ENCODE assay signal across 26 cellular contexts in genomic region chr10:279655-280054, GRCh38.
A peak's percentile ranks its signal among the peaks of the same experiment; 100 is the strongest.
DNase-seq lines count a peak whose midpoint lies in the region; ATAC-seq, FAIRE-seq and TF ChIP-seq lines count a peak whose summit lies in the region.
"Had no signal": no experiment of that assay in that cellular context is flagged by ENCODE, and none has a peak within 500 bp of the region (broad histone marks: within the 10 kb centered on the region; RNA-seq: fewer than 3 reads in every experiment).

No MANE protein-coding gene starts in this region.

- POLR2A ChIA-PET in SK-N-SH (lab: Yijun Ruan, JAX) (no interaction called here), H1 (lab: Charles Lee; ENCODE audit: partially characterized antibody) (no interaction called here)
- POLR2A ChIA-PET in naive thymus-derived CD4-positive, alpha-beta T cell (lab: Charles Lee) = no interaction called here

- H3F3A ChIP-seq in SK-N-SH (replicated peaks; ENCODE audit: insufficient read depth) = no peaks in the 10 kb centered on the region
- H3F3A ChIP-seq in Loucy (ENCODE audit: low read depth) = no peaks in the 10 kb centered on the region

- H3K9me3 ChIP-seq in SK-N-SH (no peaks in the 10 kb centered on the region), Loucy (ENCODE audit: insufficient read depth, low read depth, low read length) (no peaks in the 10 kb centered on the region), H1 (ENCODE audit: insufficient read depth in 2 of 2, low read depth in 1 of 2, low read length in 1 of 2) (no peaks in the 10 kb centered on the region)
- no peaks in the 10 kb centered on the region for H3K9me3 ChIP-seq in naive thymus-derived CD4-positive, alpha-beta T cell (ENCODE audit: control insufficient read depth in 2 of 3, low read length in 3 of 3)
- H3K9me3 ChIP-seq: lower lobe of right lung, MG63, SJCRH30, thyroid gland had no signal

- H2BK12ac ChIP-seq in H1 (ENCODE audit: low read depth, low read length) = no peak overlapping the region

- no peaks in the 10 kb centered on the region for H3K9me2 ChIP-seq in SK-N-SH
- no peaks in the 10 kb centered on the region for H3K9me2 ChIP-seq in Loucy (replicated peaks; ENCODE audit: low read depth, low read length)

- H2AFZ ChIP-seq in SK-N-SH (ENCODE audit: low read depth) (no peak overlapping the region), Loucy (ENCODE audit: low read length) (no peak overlapping the region), H1 (ENCODE audit: low read length) (no peak overlapping the region)

- intact Hi-C loops in naive thymus-derived CD4-positive, alpha-beta T cell (cut with micrococcal nuclease) = no loop called here

- H3K9ac ChIP-seq in SK-N-SH (no peak overlapping the region), Loucy (ENCODE audit: low read depth, low read length, poor library complexity, severe bottlenecking) (no peak overlapping the region), H1 (replicated peaks in 1 of 4; ENCODE audit: extremely low read depth in 1 of 4, low read depth in 3 of 4, low read length in 3 of 4) (no peak overlapping the region)

- H2BK20ac ChIP-seq in H1 (ENCODE audit: low read length) = no peak overlapping the region

- WGBS in SK-N-SH (ENCODE audit: low lambda C conversion rate) = 99% methylated on average over 10 of the region's 10 CpGs
- 88% methylated on average over 10 of the region's 10 CpGs; no CpG with 5 or more reads in 1 of the 2 experiments for WGBS in H1 (ENCODE audit: extremely low coverage in 1 of 2, insufficient coverage in 1 of 2, insufficient read length in 1 of 2, insufficient replicate concordance in 2 of 2, low coverage in 1 of 2, low lambda C conversion rate in 2 of 2, missing lambda C conversion rate in 1 of 2), 2 experiments

- H3K79me2 ChIP-seq in SK-N-SH (ENCODE audit: insufficient read depth) (no peaks in the 10 kb centered on the region), Loucy (ENCODE audit: insufficient read depth, low read length) (no peaks in the 10 kb centered on the region), H1 (ENCODE audit: control insufficient read depth in 1 of 2, insufficient read depth in 2 of 2, low read length in 2 of 2) (no peaks in the 10 kb centered on the region)

- no peaks in the 10 kb centered on the region for H3K27me3 ChIP-seq in SK-N-SH (ENCODE audit: insufficient read depth)
- no peaks in the 10 kb centered on the region for H3K27me3 ChIP-seq in Loucy (ENCODE audit: insufficient read depth, low read length, poor library complexity, severe bottlenecking)
- H3K27me3 ChIP-seq in H1 (replicated peaks in 1 of 4; ENCODE audit: control insufficient read depth in 3 of 4, extremely low read depth in 1 of 4, insufficient read depth in 3 of 4, low read length in 3 of 4) = no peaks in the 10 kb centered on the region
- H3K27me3 ChIP-seq in naive thymus-derived CD4-positive, alpha-beta T cell (ENCODE audit: control insufficient read depth in 2 of 2, insufficient read depth in 2 of 2, low read length in 2 of 2) = no peaks in the 10 kb centered on the region
- H3K27me3 ChIP-seq: MG63, SJCRH30, thyroid gland had no signal

- no peak overlapping the region for H3K4ac ChIP-seq in H1 (replicated peaks; ENCODE audit: insufficient read length, low read depth, low read length)

- no peak overlapping the region for H3K18ac ChIP-seq in H1 (ENCODE audit: extremely low read depth, low read length)

- H3K4me1 Mint-ChIP-seq in type B pancreatic cell (ENCODE audit: unreplicated experiment) = peaks cover 3% of the 10 kb centered on the region
- peaks cover 0 to 14% (median 0%) of the 10 kb centered on the region in 7 donors for H3K4me1 Mint-ChIP-seq in naive thymus-derived CD4-positive, alpha-beta T cell

- H4K20me1 ChIP-seq in SK-N-SH (ENCODE audit: insufficient read depth) (no peaks in the 10 kb centered on the region), Loucy (ENCODE audit: insufficient read depth, low read length, poor library complexity, severe bottlenecking) (no peaks in the 10 kb centered on the region), H1 (replicated peaks in 1 of 2; ENCODE audit: control insufficient read depth in 1 of 2, insufficient read depth in 2 of 2, low read length in 2 of 2) (no peaks in the 10 kb centered on the region)

- TF ChIP-seq CTCF in SK-N-SH (IDR thresholded peaks at IDR 0.05) (no peak), Loucy (conservative IDR thresholded peaks at IDR 0.05; ENCODE audit: low read length) (peak; percentile 51), H1 (IDR thresholded peaks at IDR 0.05; ENCODE audit: control extremely low read depth in 1 of 3, insufficient read depth in 1 of 3, low read depth in 1 of 3, low read length in 3 of 3) (peak; percentile 48 to 60 (median 57)), type B pancreatic cell (conservative IDR thresholded peaks at IDR 0.05) (peak; percentile 36)

- H3K56ac ChIP-seq in H1 (replicated peaks; ENCODE audit: insufficient read length, low read depth, low read length) = no peak overlapping the region

- CTCF ChIA-PET in SK-N-SH (lab: Yijun Ruan, JAX) (no interaction called here), H1 (lab: Charles Lee; ENCODE audit: partially characterized antibody) (interaction anchor here (0.7 to 2.8 kb wide), 13 partner anchors 8 to 492 kb away, joined by 3 to 8 read pairs (median 3); no protein-coding TSS in a partner anchor)
- CTCF ChIA-PET in naive thymus-derived CD4-positive, alpha-beta T cell (lab: Charles Lee) = no interaction called here

- no peak for ATAC-seq in SK-N-SH treated with all-trans-retinoic acid at 6 μM for 48 hours
- ATAC-seq in naive thymus-derived CD4-positive, alpha-beta T cell = no peak
- ATAC-seq in GM18511 (IDR thresholded peaks at IDR 0.05; ENCODE audit: unreplicated experiment) = no peak
- ATAC-seq: activated T-cell treated with anti-CD3 and anti-CD28 coated beads, Interleukin-2, amount 50 U/mL, for 72 hours; CD8-positive, alpha-beta T cell; lower lobe of right lung had no signal

- H3K4me2 ChIP-seq in SK-N-SH (no peak overlapping the region), Loucy (ENCODE audit: low read depth, low read length, poor library complexity, severe bottlenecking) (no peak overlapping the region), H1 (ENCODE audit: insufficient read depth in 1 of 2, low read depth in 2 of 2, low read length in 2 of 2) (no peak overlapping the region)

- H2BK5ac ChIP-seq in H1 (ENCODE audit: low read depth, low read length) = no peak overlapping the region

- no peak for TF ChIP-seq POLR2A in H1 (IDR thresholded peaks at IDR 0.05; ENCODE audit: control extremely low read depth in 1 of 2, low read depth in 2 of 2, low read length in 2 of 2)

- no peak overlapping the region for H2BK120ac ChIP-seq in H1 (replicated peaks; ENCODE audit: low read depth, low read length)

- H3K14ac ChIP-seq in H1 (ENCODE audit: insufficient read length) = no peak overlapping the region

- no peak for TF ChIP-seq EP300 in SK-N-SH (IDR thresholded peaks at IDR 0.05; ENCODE audit: borderline replicate concordance in 1 of 2, low read depth in 1 of 2, low read length in 1 of 2)
- TF ChIP-seq EP300 in H1 (IDR thresholded peaks at IDR 0.05; ENCODE audit: borderline replicate concordance in 1 of 2, low read depth in 2 of 2, low read length in 2 of 2) = no peak

- H3K36me3 ChIP-seq in SK-N-SH (replicated peaks in 1 of 2; ENCODE audit: control insufficient read depth in 1 of 2, insufficient read depth in 2 of 2, low read length in 1 of 2) = peaks cover 13 to 73% of the 10 kb centered on the region in 2 experiments
- H3K36me3 ChIP-seq in Loucy (ENCODE audit: insufficient read depth, low read length) = no peaks in the 10 kb centered on the region
- no peaks in the 10 kb centered on the region for H3K36me3 ChIP-seq in H1 (ENCODE audit: control insufficient read depth in 2 of 4, insufficient read depth in 4 of 4, low read length in 3 of 4)
- peaks cover 0 to 5% (median 0%) of the 10 kb centered on the region in 3 experiments for H3K36me3 ChIP-seq in naive thymus-derived CD4-positive, alpha-beta T cell (ENCODE audit: control insufficient read depth in 2 of 3, insufficient read depth in 3 of 3, low read length in 3 of 3)
- H3K36me3 ChIP-seq: SJCRH30 had no signal

- peak; percentile 19 for FAIRE-seq in H1 (lab: Jason Lieb, UNC)
- FAIRE-seq: GM19239, RCC 7860 had no signal

- H3K27ac Mint-ChIP-seq in type B pancreatic cell = no peak overlapping the region
- H3K27ac Mint-ChIP-seq in naive thymus-derived CD4-positive, alpha-beta T cell = no peak overlapping the region
- H3K27ac Mint-ChIP-seq: activated T-cell treated with anti-CD3 and anti-CD28 coated beads, Interleukin-2, amount 50 U/mL, for 72 hours; CD8-positive, alpha-beta T cell; IgD-negative memory B cell; stimulated activated naive CD8-positive, alpha-beta T cell treated with anti-CD3 and anti-CD28 coated beads, Interleukin-15, Interleukin-2, amounts not matched to agents 100 ng/mL and 50 ng/mL, for 24 hours had no signal

- no peaks in the 10 kb centered on the region for H3K23me2 ChIP-seq in H1 (ENCODE audit: low read depth, low read length)

- no peak overlapping the region for H4K91ac ChIP-seq in H1 (replicated peaks; ENCODE audit: insufficient read length, low read length)

- H3K27me3 Mint-ChIP-seq in type B pancreatic cell = no peaks in the 10 kb centered on the region
- no peaks in the 10 kb centered on the region for H3K27me3 Mint-ChIP-seq in naive thymus-derived CD4-positive, alpha-beta T cell
- H3K27me3 Mint-ChIP-seq: IgD-negative memory B cell; stimulated activated naive CD8-positive, alpha-beta T cell treated with anti-CD3 and anti-CD28 coated beads, Interleukin-15, Interleukin-2, amounts not matched to agents 100 ng/mL and 50 ng/mL, for 24 hours had no signal

- no peak overlapping the region for H3K23ac ChIP-seq in H1 (ENCODE audit: insufficient read length)

- DNase-seq in SK-N-SH (no peak), H1 (ENCODE audit: low read depth in 1 of 2, low spot score in 2 of 2) (no peak), type B pancreatic cell (ENCODE audit: extremely low spot score, unreplicated experiment) (no peak), NCI-H446 treated with DMSO at 0.1 percent for 48 hours (lab: John Stamatoyannopoulos, UW) (no peak)
- DNase-seq in naive thymus-derived CD4-positive, alpha-beta T cell = no peak
- DNase-seq: 8988T; activated CD4-positive, alpha-beta T cell treated with anti-CD3 and anti-CD28 coated beads for 48 hours; activated naive CD4-positive, alpha-beta T cell treated with Interleukin-2 at 50 U/mL for 16 hours; activated T-cell treated with anti-CD3 and anti-CD28 coated beads, Interleukin-2, amount 50 U/mL, for 72 hours; AML-193; amygdala; CD8-positive, alpha-beta T cell; cortex of kidney; lower lobe of right lung; MG63; NCI-H1436 treated with DMSO at 0.1 percent for 48 hours; NCI-H524; SJCRH30; thyroid gland had no signal

- H3K4me3 ChIP-seq in SK-N-SH (ENCODE audit: low read depth in 2 of 2, low read length in 1 of 2) (no peak overlapping the region), Loucy (ENCODE audit: low read length, poor library complexity, severe bottlenecking) (no peak overlapping the region), H1 (ENCODE audit: extremely low read depth in 1 of 4, insufficient read depth in 2 of 4, low read depth in 3 of 4, low read length in 4 of 4) (no peak overlapping the region)
- H3K4me3 ChIP-seq in naive thymus-derived CD4-positive, alpha-beta T cell (ENCODE audit: low read length) = no peak overlapping the region
- H3K4me3 ChIP-seq: lower lobe of right lung, MG63, SJCRH30, thyroid gland had no signal

- TF ChIP-seq RAD21 in SK-N-SH (IDR thresholded peaks at IDR 0.05; ENCODE audit: low read length) (0 out of 2 replicates have a peak, but pooled peaks have one; percentile 8), H1 (IDR thresholded peaks at IDR 0.05 in 1 of 2, conservative IDR thresholded peaks at IDR 0.05 in 1 of 2; ENCODE audit: low read depth in 2 of 2, low read length in 2 of 2) (peak; percentile 48 to 61)

- H3K79me1 ChIP-seq in H1 (ENCODE audit: low read depth, low read length) = no peaks in the 10 kb centered on the region

- H2AK5ac ChIP-seq in H1 (ENCODE audit: low read depth, low read length) = no peak overlapping the region

- no peak overlapping the region for H4K5ac ChIP-seq in H1 (ENCODE audit: insufficient read length, low read depth, low read length)

- H3K27ac ChIP-seq in SK-N-SH (ENCODE audit: low read depth in 2 of 2, low read length in 1 of 2) (no peak overlapping the region), H1 (ENCODE audit: low read depth, low read length) (no peak overlapping the region)
- no peak overlapping the region for H3K27ac ChIP-seq in naive thymus-derived CD4-positive, alpha-beta T cell (ENCODE audit: low read depth, low read length)
- H3K27ac ChIP-seq: lower lobe of right lung, SJCRH30, thyroid gland had no signal

- no peak overlapping the region for H2BK15ac ChIP-seq in H1 (ENCODE audit: low read length)

- H3K4me1 ChIP-seq in SK-N-SH (ENCODE audit: control insufficient read depth in 1 of 2, insufficient read depth in 2 of 2, low read depth in 1 of 2, low read length in 1 of 2) (peaks cover 0 to 6% of the 10 kb centered on the region in 2 experiments; a peak in 1 of 4 replicates), Loucy (ENCODE audit: insufficient read depth, low read length, poor library complexity, severe bottlenecking) (peaks cover 45% of the 10 kb centered on the region), H1 (replicated peaks in 1 of 4; ENCODE audit: control insufficient read depth in 3 of 4, insufficient read depth in 4 of 4, low read length in 3 of 4) (peaks cover 0 to 2% (median 0%) of the 10 kb centered on the region in 4 experiments; a peak in 1 of 7 replicates)
- H3K4me1 ChIP-seq in naive thymus-derived CD4-positive, alpha-beta T cell (ENCODE audit: control insufficient read depth in 2 of 2, insufficient read depth in 2 of 2, low read length in 2 of 2) = no peaks in the 10 kb centered on the region
- H3K4me1 ChIP-seq: lower lobe of right lung, SJCRH30, thyroid gland had no signal

- no peak overlapping the region for H4K8ac ChIP-seq in H1 (ENCODE audit: extremely low read depth, insufficient read depth, low read length)

- H3K36me3 Mint-ChIP-seq in type B pancreatic cell = peaks cover 34% of the 10 kb centered on the region
- peaks cover 3 to 30% (median 5%) of the 10 kb centered on the region in 5 donors for H3K36me3 Mint-ChIP-seq in naive thymus-derived CD4-positive, alpha-beta T cell
- H3K36me3 Mint-ChIP-seq: IgD-negative memory B cell had no signal

- H3K9me3 Mint-ChIP-seq in type B pancreatic cell = no peaks in the 10 kb centered on the region
- H3K9me3 Mint-ChIP-seq in naive thymus-derived CD4-positive, alpha-beta T cell = no peaks in the 10 kb centered on the region
- H3K9me3 Mint-ChIP-seq: activated T-cell treated with anti-CD3 and anti-CD28 coated beads, Interleukin-2, amount 50 U/mL, for 72 hours; CD8-positive, alpha-beta T cell; IgD-negative memory B cell; stimulated activated naive CD8-positive, alpha-beta T cell treated with anti-CD3 and anti-CD28 coated beads, Interleukin-15, Interleukin-2, amounts not matched to agents 100 ng/mL and 50 ng/mL, for 24 hours had no signal

- no peak overlapping the region for H3K4me3 Mint-ChIP-seq in type B pancreatic cell
- no peak overlapping the region for H3K4me3 Mint-ChIP-seq in naive thymus-derived CD4-positive, alpha-beta T cell
- H3K4me3 Mint-ChIP-seq: activated T-cell treated with anti-CD3 and anti-CD28 coated beads, Interleukin-2, amount 50 U/mL, for 72 hours; CD8-positive, alpha-beta T cell; IgD-negative memory B cell; stimulated activated naive CD8-positive, alpha-beta T cell treated with anti-CD3 and anti-CD28 coated beads, Interleukin-15, Interleukin-2, amounts not matched to agents 100 ng/mL and 50 ng/mL, for 24 hours had no signal

Comparison
In these comparisons a context has a peak if more than half of its experiments do, and no peak if none do; other contexts are left out.
1. Of the 17 proteins assayed by ChIP-seq in both H1 and SK-N-SH: peak only in H1: CTCF, MAX and USF2; only in SK-N-SH: none; in both: RAD21; in neither: 13.